8 cellular contexts compared by ENCODE assay signal in the genomic region with DNA sequence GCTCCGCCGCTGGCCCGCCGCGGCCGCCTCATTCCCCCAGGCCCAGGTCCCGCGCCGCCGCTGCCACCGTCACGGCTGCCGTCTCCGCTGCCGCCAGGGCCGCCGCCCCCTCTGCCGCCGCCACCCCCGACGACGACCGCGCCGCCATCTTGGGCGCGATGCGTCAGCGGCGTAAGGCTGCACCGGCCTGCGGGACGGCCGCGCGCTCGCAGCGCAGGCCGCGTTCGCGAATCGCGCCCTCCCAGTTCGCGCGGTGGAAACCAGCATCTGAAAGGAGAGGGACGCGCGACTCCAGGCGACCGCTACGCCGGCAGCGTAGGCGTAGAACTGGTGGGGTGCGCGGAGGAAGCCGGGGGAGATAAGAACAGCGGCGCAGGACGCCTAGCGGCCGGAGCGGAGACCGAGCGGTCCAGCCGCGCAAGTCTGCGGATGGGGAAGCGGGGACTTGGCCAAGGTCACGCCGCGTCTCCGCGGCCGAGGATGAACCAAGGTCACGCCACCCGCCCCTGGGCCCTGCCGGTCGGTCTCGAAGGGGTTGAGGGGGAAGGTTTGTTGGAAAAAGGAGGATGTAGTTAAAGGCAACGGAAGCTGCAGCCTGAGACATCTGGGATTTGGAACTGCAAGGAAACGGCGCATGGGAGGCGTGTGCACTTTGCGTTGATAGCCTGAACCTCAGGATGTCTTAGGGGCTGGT. TPM values are rescaled to one million over a fixed set of nuclear protein-coding genes. Genes with fewer than 3 reads are reported as not detected.
DNase-seq lines count a peak whose midpoint lies in the region; ATAC-seq and TF ChIP-seq lines count a peak whose summit lies in the region.

A gene (minus strand): TSS at position 173 of the 694 bp plus-strand sequence. CDS start 307 bp downstream, outside the sequence.

- H3K4me3 ChIP-seq in right atrium auricular region: peak within 1 kb of the TSS; percentile 76 to 83
- peak within 1 kb of the TSS; percentile 58 to 96 for H3K4me3 ChIP-seq in uterus

- TF ChIP-seq POLR2A in uterus (IDR thresholded peaks at IDR 0.05): peak; percentile 59 to 85

- H3K27ac ChIP-seq in right atrium auricular region: peak within 1 kb of the TSS; percentile 88 to 95
- H3K27ac ChIP-seq in uterus: peak within 1 kb of the TSS; percentile 94 to 96

- no peaks in the 10 kb centered on the region for H3K27me3 Mint-ChIP-seq in T-helper 1 cell treated with Interleukin-12 subunit alpha and Interleukin-12 subunit beta and Interleukin-4 antibody, amounts not matched to agents 30 μg/mL and 1 μg/mL, for 36 hours (ENCODE audit: low read depth)

- peak; percentile 83 for ATAC-seq in HG02885 (IDR thresholded peaks at IDR 0.05; ENCODE audit: poor library complexity, unreplicated experiment)

- intact Hi-C loops in uterus (cut with DNase I; ENCODE audit: low total_unique reads): loop anchor here (5.0 kb wide), 1 partner anchor 145 kb away; a partner anchor contains a TSS

- peaks cover 0 to 3% of the 10 kb centered on the region in 2 donors for H3K9me3 ChIP-seq in right atrium auricular region
- H3K9me3 ChIP-seq in uterus: no peaks in the 10 kb centered on the region

- peak; percentile 94 for DNase-seq in GM13977 (ENCODE audit: low spot score)
- DNase-seq in NCI-H1694 (lab: John Stamatoyannopoulos, UW): peak; percentile 77
- peak; percentile 37 to 96 (median 91) for DNase-seq in amygdala (lab: John Stamatoyannopoulos, UW)
- DNase-seq in right atrium auricular region (ENCODE audit: low spot score): peak; percentile 93
- DNase-seq in pulmonary artery endothelial cell (ENCODE audit: low read depth, low spot score): peak; percentile 69
- DNase-seq in uterus: peak; percentile 94 to 96

- H3K36me3 ChIP-seq in right atrium auricular region (no peaks in the 10 kb centered on the region), uterus (no peaks in the 10 kb centered on the region)

- in situ Hi-C loops in GM13977 (cut with MboI; ENCODE audit: low pct_unique_long_range_greater_than_20kb, low sequenced_read_pairs, unreplicated experiment): no loop called here

- H3K4me3 Mint-ChIP-seq in T-helper 1 cell treated with Interleukin-12 subunit alpha and Interleukin-12 subunit beta and Interleukin-4 antibody, amounts not matched to agents 30 μg/mL and 1 μg/mL, for 36 hours: peak within 1 kb of the TSS; percentile 92

- peak within 1 kb of the TSS; percentile 68 for H3K27ac Mint-ChIP-seq in T-helper 1 cell treated with Interleukin-12 subunit alpha and Interleukin-12 subunit beta and Interleukin-4 antibody, amounts not matched to agents 30 μg/mL and 1 μg/mL, for 36 hours

- H3K9me3 Mint-ChIP-seq in T-helper 1 cell treated with Interleukin-12 subunit alpha and Interleukin-12 subunit beta and Interleukin-4 antibody, amounts not matched to agents 30 μg/mL and 1 μg/mL, for 36 hours: peaks cover 9% of the 10 kb centered on the region

- H3K4me1 Mint-ChIP-seq in T-helper 1 cell treated with Interleukin-12 subunit alpha and Interleukin-12 subunit beta and Interleukin-4 antibody, amounts not matched to agents 30 μg/mL and 1 μg/mL, for 36 hours (ENCODE audit: low read depth): peaks cover 9% of the 10 kb centered on the region

- peaks cover 0 to 42% of the 10 kb centered on the region in 2 donors for H3K4me1 ChIP-seq in right atrium auricular region
- peaks cover 0 to 7% of the 10 kb centered on the region in 2 donors for H3K4me1 ChIP-seq in uterus

- peak; percentile 91 for TF ChIP-seq CTCF in GM13977 (IDR thresholded peaks at IDR 0.05; ENCODE audit: extremely low read depth, insufficient read depth, missing control alignments)
- peak; percentile 77 to 86 for TF ChIP-seq CTCF in right atrium auricular region (IDR thresholded peaks at IDR 0.05)
- peak; percentile 73 to 95 (median 89) for TF ChIP-seq CTCF in uterus (IDR thresholded peaks at IDR 0.05)

- H3K27me3 ChIP-seq in right atrium auricular region (no peaks in the 10 kb centered on the region), uterus (no peaks in the 10 kb centered on the region)

- peaks cover 4% of the 10 kb centered on the region for H3K36me3 Mint-ChIP-seq in T-helper 1 cell treated with Interleukin-12 subunit alpha and Interleukin-12 subunit beta and Interleukin-4 antibody, amounts not matched to agents 30 μg/mL and 1 μg/mL, for 36 hours (ENCODE audit: low read depth)

RNA-seq across cellular contexts. Expression of the gene that starts here (rescaled TPM):
- total RNA-seq in right atrium auricular region: 10 to 100 TPM; 47.2 to 53.5 TPM
- 20.4 and 37.1 TPM in 2 replicates for total RNA-seq in pulmonary artery endothelial cell
- total RNA-seq in uterus: 10 to 100 TPM; 15.6 to 58.8 (median 38.2) TPM

Comparison
In these comparisons a context has a peak if more than half of its experiments do, and no peak if none do; other contexts are left out.
1. Peak in every context shown above with its lines: DNase-seq, ATAC-seq, H3K4me3 ChIP-seq and H3K27ac ChIP-seq.